ENCODE assay signal across 14 cellular contexts in genomic region chr6:23245559-23245958, GRCh38.
"Had no signal": no experiment of that assay in that cellular context is flagged by ENCODE, and none has a peak within 500 bp of the region (broad histone marks: within the 10 kb centered on the region; RNA-seq: fewer than 3 reads in every experiment).

No MANE protein-coding gene starts in this region.

- DNase-seq: activated CD4-positive, alpha-beta T cell treated with anti-CD3 and anti-CD28 coated beads for 48 hours; activated naive CD4-positive, alpha-beta T cell treated with anti-CD3 and anti-CD28 coated beads, Interleukin-2, amount 10 ng/mL, durations not matched to agents 7 days and 5 days; adrenal gland; dorsolateral prefrontal cortex; hippocampal formation; lower lobe of right lung; naive thymus-derived CD4-positive, alpha-beta T cell; right cardiac atrium; spleen; stimulated activated CD4-positive, alpha-beta T cell treated with anti-CD3 and anti-CD28 coated beads, Interleukin-1b, Interleukin-23, amount 100 ng/mL, for 48 hours; trophoblast cell had no signal

- H3K27ac ChIP-seq: adrenal gland, dorsolateral prefrontal cortex, lower lobe of right lung, spleen had no signal

- H3K27me3 ChIP-seq: adrenal gland, breast epithelium, dorsolateral prefrontal cortex, spleen had no signal

- H3K9me3 ChIP-seq: adrenal gland, breast epithelium, lower lobe of right lung had no signal

- H3K4me3 ChIP-seq: adrenal gland, breast epithelium, dorsolateral prefrontal cortex, lower lobe of right lung, spleen had no signal

- ATAC-seq: lower lobe of right lung; naive thymus-derived CD4-positive, alpha-beta T cell; right cardiac atrium; stimulated activated memory B cell treated with anti-CD40 and anti-IgM and Interleukin-4, amounts not matched to agents 10 μg/mL and 1 μg/mL and 100 μg/mL, for 72 hours; WTC11 had no signal

- H3K4me1 ChIP-seq: adrenal gland, breast epithelium, lower lobe of right lung, spleen had no signal

- H3K36me3 ChIP-seq: adrenal gland, breast epithelium, lower lobe of right lung, spleen had no signal
